Comparison of ENCODE assay signal across 8 cellular contexts in genomic region chr1:11655263-11656079, GRCh38. TPM values are rescaled to one million over a fixed set of nuclear protein-coding genes. Genes with fewer than 3 reads are reported as not detected.
DNase-seq lines count a peak whose midpoint lies in the region; ATAC-seq and TF ChIP-seq lines count a peak whose summit lies in the region.

No MANE protein-coding gene starts in this region.

- no peaks in the 10 kb centered on the region for H4K20me1 ChIP-seq in fibroblast of lung (ENCODE audit: control insufficient read depth, extremely low read depth, insufficient read depth, low read length)

- no peaks in the 10 kb centered on the region for H3K79me2 ChIP-seq in fibroblast of lung (ENCODE audit: control insufficient read depth, insufficient read depth, low read length)

- peaks cover 18% of the 10 kb centered on the region for H3K27me3 ChIP-seq in SJSA1 (replicated peaks)
- H3K27me3 ChIP-seq in fibroblast of lung (ENCODE audit: control insufficient read depth, insufficient read depth, low read length), result peaks cover 3% of the 10 kb centered on the region

- H3K27ac ChIP-seq in SJSA1 (no peak overlapping the region), fibroblast of lung (ENCODE audit: insufficient read depth, low read length) (no peak overlapping the region)

- TF ChIP-seq CTCF in GM12864 (IDR thresholded peaks at IDR 0.05; ENCODE audit: low read depth, low read length, missing control alignments) (no peak), fibroblast of lung (conservative IDR thresholded peaks at IDR 0.05 in 1 of 2, IDR thresholded peaks at IDR 0.05 in 1 of 2; ENCODE audit: low read depth in 1 of 2, low read length in 2 of 2) (no peak), retinal pigment epithelial cell (conservative IDR thresholded peaks at IDR 0.05; ENCODE audit: low read depth, low read length) (no peak)

- DNase-seq in GM12864 (ENCODE audit: low read depth) (no peak), SJSA1 (ENCODE audit: low read depth in 1 of 2, low spot score in 2 of 2) (no peak), fibroblast of lung (ENCODE audit: low read depth in 2 of 2) (no peak), retinal pigment epithelial cell (ENCODE audit: low read depth) (no peak), NCI-H510A (lab: John Stamatoyannopoulos, UW) (no peak), nucleus accumbens (lab: John Stamatoyannopoulos, UW) (no peak)
- DNase-seq in activated CD4-positive, alpha-beta T cell treated with anti-CD3 and anti-CD28 coated beads for 4 hours, result no peak

- peak overlapping the region; percentile 91 for H3K4me2 ChIP-seq in fibroblast of lung (ENCODE audit: extremely low read depth, insufficient read depth, low read length)

- peak overlapping the region; percentile 61 for H3K4me3 ChIP-seq in GM12864 (ENCODE audit: low read depth, low read length)
- peak overlapping the region; percentile 24 for H3K4me3 ChIP-seq in SJSA1
- H3K4me3 ChIP-seq in fibroblast of lung (replicated peaks in 1 of 4; ENCODE audit: control extremely low read depth in 1 of 4, insufficient read depth in 1 of 4, low read depth in 3 of 4, low read length in 4 of 4), result peak overlapping the region; percentile 39 to 62 (median 48)
- peak overlapping the region; percentile 57 for H3K4me3 ChIP-seq in retinal pigment epithelial cell (ENCODE audit: low read length)

- H3K36me3 ChIP-seq in SJSA1, result no peaks in the 10 kb centered on the region
- no peaks in the 10 kb centered on the region for H3K36me3 ChIP-seq in fibroblast of lung (ENCODE audit: control insufficient read depth, insufficient read depth, low read length)

- ATAC-seq in GM18520 (IDR thresholded peaks at IDR 0.05; ENCODE audit: unreplicated experiment), result no peak

- H3K4me1 ChIP-seq in SJSA1 (replicated peaks) (peaks cover 3% of the 10 kb centered on the region), fibroblast of lung (ENCODE audit: control insufficient read depth, extremely low read depth, insufficient read depth, low read length) (peaks cover 3% of the 10 kb centered on the region)

- no peaks in the 10 kb centered on the region for H3K9me3 ChIP-seq in SJSA1 (replicated peaks)
- H3K9me3 ChIP-seq in fibroblast of lung (ENCODE audit: control insufficient read depth, insufficient read depth, low read depth, low read length), result no peaks in the 10 kb centered on the region

- no peak overlapping the region for H2AFZ ChIP-seq in fibroblast of lung (ENCODE audit: low read length)

- peak overlapping the region; percentile 29 for H3K9ac ChIP-seq in fibroblast of lung (ENCODE audit: insufficient read depth, low read length)

RNA-seq across cellular contexts. Expression of gene FBXO44, which starts 0.8 kb away (rescaled TPM):
- 3.2 and 7.8 TPM in 2 replicates for total RNA-seq in SJSA1 (2014; rRNA removed; shearing (Covaris generic))
- 17.8 and 19.5 TPM in 2 replicates for total RNA-seq in fibroblast of lung
- 7.9 and 8.1 TPM in 2 replicates for polyA plus RNA-seq in fibroblast of lung
- 12.6 and 13.2 TPM in 2 replicates for polyA plus RNA-seq in fibroblast of lung (2012)
- polyA minus RNA-seq in fibroblast of lung (ENCODE audit: low replicate concordance), result 9.9 and 11.2 TPM in 2 replicates

RNA-seq across cellular contexts. Expression of gene FBXO2, which starts 1.2 kb away (rescaled TPM):
- not detected in 2 replicates for total RNA-seq in SJSA1 (2014; rRNA removed; shearing (Covaris generic))
- 2.3 and 2.6 TPM in 2 replicates for total RNA-seq in fibroblast of lung
- 0.81 and 0.87 TPM in 2 replicates for polyA plus RNA-seq in fibroblast of lung
- polyA plus RNA-seq in fibroblast of lung (2012), result 1.0 and 1.8 TPM in 2 replicates
- not detected in 2 replicates for polyA minus RNA-seq in fibroblast of lung (ENCODE audit: low replicate concordance)

RNA-seq across cellular contexts. Expression of gene FBXO6, which starts 8.5 kb away (rescaled TPM):
- total RNA-seq in SJSA1 (2014; rRNA removed; shearing (Covaris generic)), result 0.25 and 2.9 TPM in 2 replicates
- total RNA-seq in fibroblast of lung, result 7.4 and 11.4 TPM in 2 replicates
- 7.3 and 8.0 TPM in 2 replicates for polyA plus RNA-seq in fibroblast of lung
- polyA plus RNA-seq in fibroblast of lung (2012), result 7.1 and 7.3 TPM in 2 replicates
- 7.8 and 10.4 TPM in 2 replicates for polyA minus RNA-seq in fibroblast of lung (ENCODE audit: low replicate concordance)

RNA-seq across cellular contexts. Expression of gene MAD2L2, which starts 25.5 kb away (rescaled TPM):
- 118 and 132 TPM in 2 replicates for total RNA-seq in SJSA1 (2014; rRNA removed; shearing (Covaris generic))
- 43.4 and 48.9 TPM in 2 replicates for total RNA-seq in fibroblast of lung
- 35.0 and 59.3 TPM in 2 replicates for polyA plus RNA-seq in fibroblast of lung
- 41.8 and 67.1 TPM in 2 replicates for polyA plus RNA-seq in fibroblast of lung (2012)
- polyA minus RNA-seq in fibroblast of lung (ENCODE audit: low replicate concordance), result 37.9 and 54.5 TPM in 2 replicates

RNA-seq across cellular contexts. Expression of gene DRAXIN, which starts 36.0 kb away (rescaled TPM):
- total RNA-seq in SJSA1 (2014; rRNA removed; shearing (Covaris generic)), result not detected in 2 replicates
- total RNA-seq in fibroblast of lung, result 0.50 and 0.51 TPM in 2 replicates
- 0.03 and 0.21 TPM in 2 replicates for polyA plus RNA-seq in fibroblast of lung
- polyA plus RNA-seq in fibroblast of lung (2012), result 0.03 and 0.25 TPM in 2 replicates
- polyA minus RNA-seq in fibroblast of lung (ENCODE audit: low replicate concordance), result 0.37 TPM in 1 of 2 replicates, not detected in the other
